In the genomic region with DNA sequence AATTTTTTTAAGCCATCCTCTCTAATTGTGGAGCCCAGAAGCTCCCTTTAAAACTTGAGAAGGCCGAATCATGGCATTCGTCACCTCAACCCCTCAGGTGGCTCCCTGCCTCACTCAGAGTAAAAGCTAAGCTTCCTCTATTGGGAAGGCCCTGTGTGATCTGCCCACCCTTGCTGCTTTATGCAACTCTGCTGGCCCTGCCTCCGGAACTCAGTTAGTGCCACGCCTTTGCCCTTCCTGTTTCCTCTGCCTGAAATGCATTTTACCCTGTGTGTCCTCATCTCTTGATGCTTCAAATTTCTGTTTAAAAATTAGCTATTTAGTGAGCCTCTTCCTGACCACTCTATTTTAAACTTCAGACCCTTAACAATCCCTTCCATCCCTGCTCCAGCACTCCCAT, we compare ENCODE assay signal across 19 cellular contexts. TPM values are rescaled to one million over a fixed set of nuclear protein-coding genes. Genes with fewer than 3 reads are reported as not detected.
A peak's percentile ranks its signal among the peaks of the same experiment; 100 is the strongest.
DNase-seq lines count a peak whose midpoint lies in the region; ATAC-seq, FAIRE-seq and TF ChIP-seq lines count a peak whose summit lies in the region.
"Had no signal": no experiment of that assay in that cellular context is flagged by ENCODE, and none has a peak within 500 bp of the region (broad histone marks: within the 10 kb centered on the region; RNA-seq: fewer than 3 reads in every experiment).

No MANE protein-coding gene starts in this region.

- no peak for TF ChIP-seq POLR2A in HepG2 (IDR thresholded peaks at IDR 0.05; ENCODE audit: insufficient read depth in 1 of 2, low read depth in 2 of 2, low read length in 2 of 2)
- TF ChIP-seq POLR2A in right lobe of liver (IDR thresholded peaks at IDR 0.05): no peak
- no peak for TF ChIP-seq POLR2A in uterus (IDR thresholded peaks at IDR 0.05)

- no peaks in the 10 kb centered on the region for H3K27me3 Mint-ChIP-seq in activated naive CD4-positive, alpha-beta T cell treated with anti-CD3 and anti-CD28 coated beads, Interleukin-2, amount 50 U/mL, for 24 hours

- H3K4me3 ChIP-seq in HepG2 (replicated peaks in 1 of 3; ENCODE audit: insufficient read depth in 1 of 3, low read depth in 2 of 3, low read length in 3 of 3): no peak overlapping the region
- H3K4me3 ChIP-seq in right lobe of liver: no peak overlapping the region
- H3K4me3 ChIP-seq in OCI-LY7 (ENCODE audit: low read depth, low read length, poor library complexity, severe bottlenecking): no peak overlapping the region
- no peak overlapping the region for H3K4me3 ChIP-seq in uterus
- H3K4me3 ChIP-seq: gastroesophageal sphincter, Peyer's patch had no signal

- H3K9me2 ChIP-seq in OCI-LY7 (ENCODE audit: insufficient read depth, low read length): no peaks in the 10 kb centered on the region

- H4K20me1 ChIP-seq in HepG2 (ENCODE audit: insufficient read depth, low read length): no peaks in the 10 kb centered on the region; the same call in 1 of the 2 replicates
- no peaks in the 10 kb centered on the region for H4K20me1 ChIP-seq in OCI-LY7 (ENCODE audit: insufficient read depth, low read length)

- H3K9me3 Mint-ChIP-seq in activated naive CD4-positive, alpha-beta T cell treated with anti-CD3 and anti-CD28 coated beads, Interleukin-2, amount 50 U/mL, for 24 hours: no peaks in the 10 kb centered on the region

- H3K79me2 ChIP-seq in HepG2 (ENCODE audit: insufficient read depth, low read length) (no peaks in the 10 kb centered on the region), OCI-LY7 (ENCODE audit: insufficient read depth, low read depth, low read length) (no peaks in the 10 kb centered on the region)

- POLR2A ChIA-PET in HepG2 (lab: Yijun Ruan, JAX): no interaction called here
- POLR2A ChIA-PET in OCI-LY7 (lab: Charles Lee): no interaction called here

- H3K9ac ChIP-seq in HepG2 (ENCODE audit: insufficient read depth, low read depth, low read length): no peak overlapping the region

- H3K4me2 ChIP-seq in HepG2 (ENCODE audit: low read depth, low read length) (no peak overlapping the region), OCI-LY7 (ENCODE audit: low read length) (no peak overlapping the region)

- intact Hi-C loops in HepG2 (cut with micrococcal nuclease; ENCODE audit: unreplicated experiment) (no loop called here), right lobe of liver (cut with DNase I) (no loop called here), OCI-LY7 (cut with micrococcal nuclease; ENCODE audit: unreplicated experiment) (no loop called here), uterus (cut with DNase I; ENCODE audit: low total_unique reads) (no loop called here)

- no peak overlapping the region for H3K4me3 Mint-ChIP-seq in activated naive CD4-positive, alpha-beta T cell treated with anti-CD3 and anti-CD28 coated beads, Interleukin-2, amount 50 U/mL, for 24 hours

- no peak overlapping the region for H3K27ac ChIP-seq in HepG2 (ENCODE audit: extremely low read length, insufficient read depth, low read length)
- no peak overlapping the region for H3K27ac ChIP-seq in right lobe of liver
- no peak overlapping the region for H3K27ac ChIP-seq in OCI-LY7 (ENCODE audit: low read depth, low read length, poor library complexity, severe bottlenecking)
- H3K27ac ChIP-seq in uterus: no peak overlapping the region
- H3K27ac ChIP-seq: gastroesophageal sphincter, Peyer's patch had no signal

- H3K27ac Mint-ChIP-seq in activated naive CD4-positive, alpha-beta T cell treated with anti-CD3 and anti-CD28 coated beads, Interleukin-2, amount 50 U/mL, for 24 hours: peak overlapping the region; percentile 93
- H3K27ac Mint-ChIP-seq: brain had no signal

- ATAC-seq in HepG2 (no peak), right lobe of liver (no peak)
- ATAC-seq: gastroesophageal sphincter, left ventricle myocardium superior, sciatic nerve, SK-N-SH treated with all-trans-retinoic acid at 6 μM for 48 hours had no signal

- H3K27me3 ChIP-seq in HepG2 (ENCODE audit: control insufficient read depth in 1 of 2, insufficient read depth in 2 of 2, low read length in 2 of 2): no peaks in the 10 kb centered on the region
- H3K27me3 ChIP-seq in right lobe of liver: no peaks in the 10 kb centered on the region
- no peaks in the 10 kb centered on the region for H3K27me3 ChIP-seq in uterus
- H3K27me3 ChIP-seq: gastroesophageal sphincter, Peyer's patch had no signal

- no peaks in the 10 kb centered on the region for H3K4me1 ChIP-seq in HepG2 (ENCODE audit: insufficient read depth, low read length)
- H3K4me1 ChIP-seq in right lobe of liver: no peaks in the 10 kb centered on the region
- no peaks in the 10 kb centered on the region for H3K4me1 ChIP-seq in OCI-LY7 (ENCODE audit: insufficient read depth, low read length, poor library complexity, severe bottlenecking)
- no peaks in the 10 kb centered on the region for H3K4me1 ChIP-seq in uterus
- H3K4me1 ChIP-seq: Peyer's patch had no signal

- TF ChIP-seq RAD21 in HepG2 (CRISPR knock-in tag; IDR thresholded peaks at IDR 0.05): no peak

- CTCF ChIA-PET in HepG2 (lab: Yijun Ruan, JAX; ENCODE audit: low intra/inter-chr PET ratio, low total read pairs) (no interaction called here), OCI-LY7 (lab: Charles Lee; ENCODE audit: unreplicated experiment) (no interaction called here)

- H3K9me3 ChIP-seq in HepG2 (ENCODE audit: low read length) (no peaks in the 10 kb centered on the region), right lobe of liver (no peaks in the 10 kb centered on the region), OCI-LY7 (ENCODE audit: low read length) (no peaks in the 10 kb centered on the region), uterus (no peaks in the 10 kb centered on the region)
- H3K9me3 ChIP-seq: Peyer's patch had no signal

- no peak for FAIRE-seq in HepG2 (lab: Jason Lieb, UNC)

- no peaks in the 10 kb centered on the region for H3K36me3 Mint-ChIP-seq in activated naive CD4-positive, alpha-beta T cell treated with anti-CD3 and anti-CD28 coated beads, Interleukin-2, amount 50 U/mL, for 24 hours
- H3K36me3 Mint-ChIP-seq: brain had no signal

- no peak for DNase-seq in HepG2 (ENCODE audit: low spot score)
- DNase-seq in right lobe of liver: no peak
- DNase-seq in OCI-LY7 (ENCODE audit: low spot score): peak; percentile 23
- DNase-seq in stimulated activated CD4-positive, alpha-beta T cell treated with anti-CD3 and anti-CD28 coated beads, Interleukin-4, amount 100 ng/mL, for 1 hour: peak; percentile 6
- no peak for DNase-seq in NCI-H82 treated with DMSO at 0.1 percent for 48 hours (lab: John Stamatoyannopoulos, UW; ENCODE audit: unreplicated experiment)
- no peak for DNase-seq in DMS 273 treated with DMSO at 0.1 percent for 48 hours (lab: John Stamatoyannopoulos, UW)
- DNase-seq in uterus: no peak
- DNase-seq: activated gamma-delta T cell, EL, left ventricle myocardium superior, MM.1S, NCI-H2029 treated with DMSO at 0.1 percent for 48 hours, NCI-H774, Peyer's patch had no signal

- in situ Hi-C loops in HepG2 (cut with HindIII; ENCODE audit: extremely low pct_ligation_motif_present, low pct_unique_long_range_greater_than_20kb): loop anchor here (25.0 kb wide), 1 partner anchor 896 kb away; no protein-coding TSS in a partner anchor

- no peak for TF ChIP-seq CTCF in HepG2 (CRISPR knock-in tag; IDR thresholded peaks at IDR 0.05)
- no peak for TF ChIP-seq CTCF in right lobe of liver (IDR thresholded peaks at IDR 0.05)
- TF ChIP-seq CTCF in OCI-LY7 (conservative IDR thresholded peaks at IDR 0.05; ENCODE audit: low read length): no peak
- no peak for TF ChIP-seq CTCF in uterus (IDR thresholded peaks at IDR 0.05)

- H2AFZ ChIP-seq in HepG2 (ENCODE audit: low read length) (no peak overlapping the region), OCI-LY7 (ENCODE audit: low read length) (peak overlapping the region; percentile 72)

- peaks cover 13% of the 10 kb centered on the region for H3K4me1 Mint-ChIP-seq in activated naive CD4-positive, alpha-beta T cell treated with anti-CD3 and anti-CD28 coated beads, Interleukin-2, amount 50 U/mL, for 24 hours

- TF ChIP-seq EP300 in HepG2 (IDR thresholded peaks at IDR 0.05; ENCODE audit: low read depth in 2 of 2, low read length in 2 of 2): no peak
- TF ChIP-seq EP300 in HepG2 (CRISPR knock-in tag; IDR thresholded peaks at IDR 0.05; ENCODE audit: borderline replicate concordance): no peak

- 29% methylated on average over 4 of the region's 4 CpGs for WGBS in HepG2 (ENCODE audit: low lambda C conversion rate)
- WGBS in right lobe of liver (ENCODE audit: insufficient coverage, low coverage, low lambda C conversion rate, missing lambda C conversion rate): 84% methylated on average over 4 of the region's 4 CpGs

- H3K36me3 ChIP-seq in HepG2 (replicated peaks in 1 of 2; ENCODE audit: control insufficient read depth in 1 of 2, insufficient read depth in 2 of 2, low read length in 2 of 2): no peaks in the 10 kb centered on the region
- no peaks in the 10 kb centered on the region for H3K36me3 ChIP-seq in right lobe of liver
- no peaks in the 10 kb centered on the region for H3K36me3 ChIP-seq in OCI-LY7 (ENCODE audit: insufficient read depth, low read length)
- no peaks in the 10 kb centered on the region for H3K36me3 ChIP-seq in uterus
- H3K36me3 ChIP-seq: gastroesophageal sphincter, Peyer's patch had no signal

- BruUV-seq in HepG2 (replicated peaks; lab: Mats Ljungman, UMichigan) (no TSS peak), OCI-LY7 (replicated peaks; lab: Mats Ljungman, UMichigan) (no TSS peak)

RNA-seq across cellular contexts. Expression of a gene that starts 5.7 kb away (rescaled TPM):
- total RNA-seq in HepG2 (2016; rRNA removed; fragmentation: Illumina TruSeq; extraction: Trizol): 0.13 TPM in 1 of 2 replicates, not detected in the other
- not detected in 2 replicates for total RNA-seq in HepG2 (2016; cell fraction: cytosol; rRNA removed; fragmentation: Illumina TruSeq; extraction: Trizol; ENCODE audit: low read depth)
- total RNA-seq in HepG2 (2016; cell fraction: insoluble cytoplasmic fraction; rRNA removed; fragmentation: Illumina TruSeq; extraction: Trizol): 0.19 TPM in 1 of 2 replicates, not detected in the other
- not detected in 2 replicates for total RNA-seq in HepG2 (2016; cell fraction: membrane; rRNA removed; fragmentation: Illumina TruSeq; extraction: Trizol)
- not detected in 2 replicates for total RNA-seq in HepG2 (2016; cell fraction: nucleus; rRNA removed; fragmentation: Illumina TruSeq; extraction: Trizol)
- not detected in 2 replicates for polyA plus RNA-seq in HepG2 (2011; rRNA removed)
- polyA plus RNA-seq in HepG2 (2011; cell fraction: cytosol; rRNA removed): not detected in 2 replicates
- not detected in 2 replicates for polyA plus RNA-seq in HepG2 (2011; cell fraction: nucleus; rRNA removed)
- polyA plus RNA-seq in HepG2 (2012): 0.43 TPM in 1 of 2 replicates, not detected in the other
- 0.14 TPM in 1 of 2 replicates, not detected in the other for polyA plus RNA-seq in HepG2 (2016; cell fraction: cytosol; fragmentation: Illumina TruSeq; extraction: Trizol; ENCODE audit: low read depth)
- polyA plus RNA-seq in HepG2 (2016; cell fraction: insoluble cytoplasmic fraction; fragmentation: Illumina TruSeq; extraction: Trizol; ENCODE audit: low read depth): not detected in 2 replicates
- not detected in 2 replicates for polyA plus RNA-seq in HepG2 (2016; cell fraction: membrane; fragmentation: Illumina TruSeq; extraction: Trizol; ENCODE audit: low read depth)
- not detected in 2 replicates for polyA plus RNA-seq in HepG2 (2016; cell fraction: nucleus; fragmentation: Illumina TruSeq; extraction: Trizol; ENCODE audit: insufficient read depth, low read depth)
- polyA minus RNA-seq in HepG2 (2011; rRNA and poly(A)+ RNA removed; ENCODE audit: low replicate concordance): 0.12 TPM in 1 of 2 replicates, not detected in the other
- not detected in 2 replicates for polyA minus RNA-seq in HepG2 (2011; cell fraction: cytosol; rRNA and poly(A)+ RNA removed)
- not detected in 2 replicates for polyA minus RNA-seq in HepG2 (2011; cell fraction: nucleus; rRNA and poly(A)+ RNA removed)
- 1 to 10 TPM in 4 of 6 experiments, under 1 TPM in 2; 0.25 to 5.3 (median 2.7) TPM for total RNA-seq in right lobe of liver
- total RNA-seq in OCI-LY7 (2014; rRNA removed; shearing (Covaris generic)): not detected in 2 replicates
- total RNA-seq in OCI-LY7 (2022): not detected in 2 replicates
- total RNA-seq in uterus: 10 to 100 TPM in 1 of 4 donors, 1 to 10 TPM in 3; 4.6 to 12.3 (median 7.5) TPM

RNA-seq across cellular contexts. Expression of a gene that starts 5.9 kb away (rescaled TPM):
- total RNA-seq in HepG2 (2016; rRNA removed; fragmentation: Illumina TruSeq; extraction: Trizol): 0.18 and 0.31 TPM in 2 replicates
- total RNA-seq in HepG2 (2016; cell fraction: cytosol; rRNA removed; fragmentation: Illumina TruSeq; extraction: Trizol; ENCODE audit: low read depth): 0.09 TPM in 1 of 2 replicates, not detected in the other
- 0.19 TPM in 1 of 2 replicates, not detected in the other for total RNA-seq in HepG2 (2016; cell fraction: insoluble cytoplasmic fraction; rRNA removed; fragmentation: Illumina TruSeq; extraction: Trizol)
- 0.07 and 0.28 TPM in 2 replicates for total RNA-seq in HepG2 (2016; cell fraction: membrane; rRNA removed; fragmentation: Illumina TruSeq; extraction: Trizol)
- total RNA-seq in HepG2 (2016; cell fraction: nucleus; rRNA removed; fragmentation: Illumina TruSeq; extraction: Trizol): 2.4 and 4.3 TPM in 2 replicates
- polyA plus RNA-seq in HepG2 (2011; rRNA removed): 0.44 and 0.50 TPM in 2 replicates
- polyA plus RNA-seq in HepG2 (2011; cell fraction: cytosol; rRNA removed): 0.39 and 0.62 TPM in 2 replicates
- polyA plus RNA-seq in HepG2 (2011; cell fraction: nucleus; rRNA removed): 0.50 and 0.80 TPM in 2 replicates
- polyA plus RNA-seq in HepG2 (2012): 1.2 and 1.3 TPM in 2 replicates
- 0.15 TPM in 1 of 2 replicates, not detected in the other for polyA plus RNA-seq in HepG2 (2016; cell fraction: cytosol; fragmentation: Illumina TruSeq; extraction: Trizol; ENCODE audit: low read depth)
- polyA plus RNA-seq in HepG2 (2016; cell fraction: insoluble cytoplasmic fraction; fragmentation: Illumina TruSeq; extraction: Trizol; ENCODE audit: low read depth): not detected in 2 replicates
- 0.17 and 0.49 TPM in 2 replicates for polyA plus RNA-seq in HepG2 (2016; cell fraction: membrane; fragmentation: Illumina TruSeq; extraction: Trizol; ENCODE audit: low read depth)
- polyA plus RNA-seq in HepG2 (2016; cell fraction: nucleus; fragmentation: Illumina TruSeq; extraction: Trizol; ENCODE audit: insufficient read depth, low read depth): not detected in 2 replicates
- 1.9 TPM in 1 of 2 replicates, not detected in the other for polyA minus RNA-seq in HepG2 (2011; rRNA and poly(A)+ RNA removed; ENCODE audit: low replicate concordance)
- polyA minus RNA-seq in HepG2 (2011; cell fraction: cytosol; rRNA and poly(A)+ RNA removed): 0.59 TPM in 1 of 2 replicates, not detected in the other
- polyA minus RNA-seq in HepG2 (2011; cell fraction: nucleus; rRNA and poly(A)+ RNA removed): 12.2 and 16.7 TPM in 2 replicates
- 1 to 10 TPM; 1.1 to 3.7 (median 2.2) TPM for total RNA-seq in right lobe of liver
- 2.0 TPM in 1 of 2 replicates, not detected in the other for total RNA-seq in OCI-LY7 (2014; rRNA removed; shearing (Covaris generic))
- total RNA-seq in OCI-LY7 (2022): 0.85 and 1.3 TPM in 2 replicates
- total RNA-seq in uterus: 10 to 100 TPM; 10.2 to 21.3 (median 13.1) TPM

Comparison
In these comparisons a context has a peak if more than half of its experiments do, and no peak if none do; other contexts are left out.
1. DNase-seq: peak in OCI-LY7 (single experiment) and stimulated activated CD4-positive, alpha-beta T cell treated with anti-CD3 and anti-CD28 coated beads, Interleukin-4, amount 100 ng/mL, for 1 hour (single experiment); none in HepG2 (single experiment), right lobe of liver (0 of 3), NCI-H82 treated with DMSO at 0.1 percent for 48 hours (single experiment), DMS 273 treated with DMSO at 0.1 percent for 48 hours (single experiment) and uterus (0 of 2).